In genomic region chr7:155805826-155806095, GRCh38 we compare ENCODE assay signal across 12 cellular contexts. TPM values are rescaled to one million over a fixed set of nuclear protein-coding genes. Genes with fewer than 3 reads are reported as not detected.
DNase-seq lines count a peak whose midpoint lies in the region; ATAC-seq and TF ChIP-seq lines count a peak whose summit lies in the region.
"Had no signal": no experiment of that assay in that cellular context is flagged by ENCODE, and none has a peak within 500 bp of the region (broad histone marks: within the 10 kb centered on the region; RNA-seq: fewer than 3 reads in every experiment).

No MANE protein-coding gene starts in this region.

- no peak for ATAC-seq in CD8-positive, alpha-beta T cell
- ATAC-seq in foreskin keratinocyte (peak; percentile 13), HG02571 (IDR thresholded peaks at IDR 0.05; ENCODE audit: unreplicated experiment) (no peak)

- no peak for TF ChIP-seq CTCF in CD8-positive, alpha-beta T cell (IDR thresholded peaks at IDR 0.05)
- TF ChIP-seq CTCF in Peyer's patch (IDR thresholded peaks at IDR 0.05) (no peak), foreskin keratinocyte (conservative IDR thresholded peaks at IDR 0.05) (no peak), sigmoid colon (IDR thresholded peaks at IDR 0.05) (no peak)

- POLR2A ChIA-PET in CD8-positive, alpha-beta T cell (lab: Charles Lee) = no interaction called here

- 36 to 79% methylated on average over 18 of the region's 18 CpGs for WGBS in sigmoid colon, 2 donors

- no peaks in the 10 kb centered on the region for H3K9me3 ChIP-seq in CD8-positive, alpha-beta T cell (ENCODE audit: low read length)
- H3K9me3 ChIP-seq in Peyer's patch = no peaks in the 10 kb centered on the region
- H3K9me3 ChIP-seq in sigmoid colon = no peaks in the 10 kb centered on the region
- H3K9me3 ChIP-seq: Caco-2, SJSA1 had no signal

- TF ChIP-seq POLR2A in Peyer's patch (IDR thresholded peaks at IDR 0.05) (no peak), sigmoid colon (IDR thresholded peaks at IDR 0.05) (no peak)

- no peak overlapping the region for H3K27ac Mint-ChIP-seq in CD8-positive, alpha-beta T cell
- H3K27ac Mint-ChIP-seq: nephron progenitor cell had no signal

- no peak for DNase-seq in CD8-positive, alpha-beta T cell
- DNase-seq in Peyer's patch (no peak), foreskin keratinocyte (no peak), sigmoid colon (no peak), KG1 (lab: John Stamatoyannopoulos, UW) (no peak), OCI-M1 (lab: John Stamatoyannopoulos, UW) (no peak)
- DNase-seq in activated CD8-positive, alpha-beta memory T cell treated with anti-CD3 and anti-CD28 coated beads for 24 hours = no peak
- DNase-seq: Caco-2, NCI-H2081 treated with DMSO at 0.1 percent for 48 hours had no signal

- intact Hi-C loops in CD8-positive, alpha-beta T cell (cut with DNase I, micrococcal nuclease) = no loop called here
- intact Hi-C loops in sigmoid colon (cut with DNase I) = loop anchor here (10.0 kb wide), 1 partner anchor 669 kb away; no protein-coding TSS in a partner anchor

- peaks cover 15% of the 10 kb centered on the region for H3K4me1 ChIP-seq in CD8-positive, alpha-beta T cell (ENCODE audit: insufficient read depth, low read length)
- peaks cover 0 to 74% (median 21%) of the 10 kb centered on the region in 4 donors for H3K4me1 ChIP-seq in Peyer's patch
- no peaks in the 10 kb centered on the region for H3K4me1 ChIP-seq in foreskin keratinocyte
- H3K4me1 ChIP-seq in sigmoid colon = peaks cover 0 to 71% (median 65%) of the 10 kb centered on the region in 4 donors

- no peaks in the 10 kb centered on the region for H3K36me3 ChIP-seq in CD8-positive, alpha-beta T cell (ENCODE audit: insufficient read depth, low read length)
- H3K36me3 ChIP-seq in Peyer's patch (no peaks in the 10 kb centered on the region), sigmoid colon (no peaks in the 10 kb centered on the region)
- H3K36me3 ChIP-seq: SJSA1 had no signal

- H3K4me1 Mint-ChIP-seq in CD8-positive, alpha-beta T cell (ENCODE audit: low read depth) = peaks cover 16% of the 10 kb centered on the region

- peaks cover 10% of the 10 kb centered on the region for H3K27me3 ChIP-seq in CD8-positive, alpha-beta T cell (ENCODE audit: insufficient read depth, low read length)
- H3K27me3 ChIP-seq in Peyer's patch = peaks cover 0 to 38% of the 10 kb centered on the region in 2 donors
- peaks cover 97% of the 10 kb centered on the region for H3K27me3 ChIP-seq in foreskin keratinocyte
- H3K27me3 ChIP-seq in sigmoid colon = peaks cover 69 to 100% (median 97%) of the 10 kb centered on the region in 3 donors

- H3K27me3 Mint-ChIP-seq in CD8-positive, alpha-beta T cell (ENCODE audit: low read depth) = peaks cover 48% of the 10 kb centered on the region

- no peaks in the 10 kb centered on the region for H3K36me3 Mint-ChIP-seq in CD8-positive, alpha-beta T cell

- TF ChIP-seq EP300 in sigmoid colon (IDR thresholded peaks at IDR 0.05) = no peak

- H3K9me3 Mint-ChIP-seq in CD8-positive, alpha-beta T cell = no peaks in the 10 kb centered on the region

- H3K4me3 Mint-ChIP-seq in CD8-positive, alpha-beta T cell = no peak overlapping the region

- no peak overlapping the region for H3K27ac ChIP-seq in CD8-positive, alpha-beta T cell (ENCODE audit: low read depth, low read length)
- H3K27ac ChIP-seq in Peyer's patch (no peak overlapping the region), foreskin keratinocyte (no peak overlapping the region), sigmoid colon (no peak overlapping the region)
- H3K27ac ChIP-seq: SJSA1 had no signal

- CTCF ChIA-PET in CD8-positive, alpha-beta T cell (lab: Charles Lee) = interaction anchor here (1.2 kb wide), 1 partner anchor 667 kb away, joined by 5 read pairs; no protein-coding TSS in a partner anchor

- peak overlapping the region; percentile 54 for H3K4me3 ChIP-seq in CD8-positive, alpha-beta T cell (ENCODE audit: low read depth, low read length)
- peak overlapping the region; percentile 14 to 46 (median 38) for H3K4me3 ChIP-seq in Peyer's patch
- H3K4me3 ChIP-seq in sigmoid colon = peak overlapping the region in 3 of 4 donors; percentile 24 to 39 (median 37)

RNA-seq across cellular contexts. Expression of gene SHH, which starts 6.5 kb away (rescaled TPM):
- total RNA-seq in CD8-positive, alpha-beta T cell = not detected
- 1 to 10 TPM in 3 of 4 donors, not detected in 1; 1.4 to 2.5 (median 2.1) TPM for total RNA-seq in Peyer's patch
- total RNA-seq in foreskin keratinocyte = 0.11 TPM in 1 of 2 replicates, not detected in the other
- polyA plus RNA-seq in foreskin keratinocyte = 0.01 and 0.06 TPM in 2 replicates
- total RNA-seq in sigmoid colon = not detected
- polyA plus RNA-seq in sigmoid colon = 1 to 10 TPM in 1 of 3 donors, under 1 TPM in 2; 0.46 to 1.8 (median 0.60) TPM
- total RNA-seq: SJSA1 had no signal
